Comparison of ENCODE assay signal across 18 cellular contexts in genomic region chr2:193446967-193447366, GRCh38.
"Had no signal": no experiment of that assay in that cellular context is flagged by ENCODE, and none has a peak within 500 bp of the region (broad histone marks: within the 10 kb centered on the region; RNA-seq: fewer than 3 reads in every experiment).

No MANE protein-coding gene starts in this region.

- H3K27me3 ChIP-seq: foreskin keratinocyte, right atrium auricular region, sigmoid colon, stomach, transverse colon had no signal

- DNase-seq: dermis blood vessel endothelial cell; endodermal cell; erythroblast; foreskin keratinocyte; immature natural killer cell; left cardiac atrium; left ventricle myocardium inferior; lower lobe of right lung; natural killer cell; posterior cingulate gyrus; sigmoid colon; stimulated activated naive CD4-positive, alpha-beta T cell; stomach; substantia nigra; transverse colon had no signal

- ATAC-seq: foreskin keratinocyte, left cardiac atrium, lower lobe of right lung, natural killer cell had no signal

- H3K4me1 ChIP-seq: foreskin keratinocyte, left ventricle myocardium inferior, lower lobe of right lung, right atrium auricular region, sigmoid colon, stomach, transverse colon had no signal

- H3K9me3 ChIP-seq: left ventricle myocardium inferior, lower lobe of right lung, right atrium auricular region, sigmoid colon, stomach, thoracic aorta, transverse colon had no signal

- H3K36me3 ChIP-seq: left ventricle myocardium inferior, lower lobe of right lung, right atrium auricular region, sigmoid colon, stomach, thoracic aorta, transverse colon had no signal

- H3K27ac ChIP-seq: foreskin keratinocyte, left ventricle myocardium inferior, lower lobe of right lung, right atrium auricular region, sigmoid colon, skin epidermis, stomach, thoracic aorta, transverse colon had no signal

- H3K4me3 ChIP-seq: left ventricle myocardium inferior, lower lobe of right lung, right atrium auricular region, sigmoid colon, skin epidermis, stomach, thoracic aorta, transverse colon had no signal
